1 cellular context compared by ENCODE assay signal in genomic region chr9:37415011-37415719, GRCh38.
TF ChIP-seq lines count a peak whose summit lies in the region.

No MANE protein-coding gene starts in this region.

TF ChIP-seq in HepG2, 621 proteins besides CTCF, POLR2A, EP300 and RAD21 (continued from another document and continues in another):
- no peak for TF ChIP-seq HMGXB3 (CRISPR knock-in tag; IDR thresholded peaks at IDR 0.05; ENCODE audit: borderline replicate concordance)
- TF ChIP-seq TCF12 (IDR thresholded peaks at IDR 0.05), result no peak
- TF ChIP-seq TCF12 (CRISPR knock-in tag; IDR thresholded peaks at IDR 0.05), result no peak
- TF ChIP-seq GATAD1 (CRISPR knock-in tag; IDR thresholded peaks at IDR 0.05), result no peak; the same call in 1 of the 2 replicates
- no peak for TF ChIP-seq KLF9 (CRISPR knock-in tag; IDR thresholded peaks at IDR 0.05; ENCODE audit: low read depth)
- no peak for TF ChIP-seq ZNF296 (CRISPR knock-in tag; conservative IDR thresholded peaks at IDR 0.05)
- no peak for TF ChIP-seq CEBPZ (IDR thresholded peaks at IDR 0.05; ENCODE audit: low read length)
- peak; percentile 71; the same call in 1 of the 2 replicates for TF ChIP-seq SALL1 (CRISPR knock-in tag; IDR thresholded peaks at IDR 0.05)
- no peak for TF ChIP-seq ZNF615 (CRISPR knock-in tag; IDR thresholded peaks at IDR 0.05; ENCODE audit: borderline replicate concordance)
- no peak for TF ChIP-seq FUBP1 (CRISPR knock-in tag; IDR thresholded peaks at IDR 0.05; ENCODE audit: borderline replicate concordance)
- TF ChIP-seq TBX2 (CRISPR knock-in tag; IDR thresholded peaks at IDR 0.05; ENCODE audit: borderline replicate concordance), result no peak
- no peak for TF ChIP-seq NFATC3 (CRISPR knock-in tag; IDR thresholded peaks at IDR 0.05)
- TF ChIP-seq RFXAP (CRISPR knock-in tag; IDR thresholded peaks at IDR 0.05; ENCODE audit: borderline replicate concordance), result no peak
- no peak for TF ChIP-seq ZNF451 (CRISPR knock-in tag; IDR thresholded peaks at IDR 0.05)
- TF ChIP-seq SMARCE1 (IDR thresholded peaks at IDR 0.05; ENCODE audit: borderline replicate concordance), result no peak
- no peak for TF ChIP-seq PRDM15 (CRISPR knock-in tag; IDR thresholded peaks at IDR 0.05)
- peak; percentile 72; the same call in 1 of the 2 replicates for TF ChIP-seq ZNF280D (CRISPR knock-in tag; IDR thresholded peaks at IDR 0.05)
- TF ChIP-seq HNF4G (IDR thresholded peaks at IDR 0.05; ENCODE audit: borderline replicate concordance, low read depth, low read length), result no peak
- TF ChIP-seq HNF4G (CRISPR knock-in tag; IDR thresholded peaks at IDR 0.05; ENCODE audit: borderline replicate concordance, low read depth), result no peak
- TF ChIP-seq ZBTB40 (IDR thresholded peaks at IDR 0.05), result no peak
- no peak for TF ChIP-seq ZBTB40 (CRISPR knock-in tag; IDR thresholded peaks at IDR 0.05)
- no peak for TF ChIP-seq ZNF136 (CRISPR knock-in tag; IDR thresholded peaks at IDR 0.05; ENCODE audit: low read depth)
- TF ChIP-seq ZNF251 (CRISPR knock-in tag; IDR thresholded peaks at IDR 0.05), result no peak
- TF ChIP-seq BCL6 (CRISPR knock-in tag; IDR thresholded peaks at IDR 0.05), result no peak
- TF ChIP-seq DMAP1 (CRISPR knock-in tag; IDR thresholded peaks at IDR 0.05), result no peak
- TF ChIP-seq ZMYM4 (CRISPR knock-in tag; IDR thresholded peaks at IDR 0.05), result peak; percentile 54; the same call in 1 of the 2 replicates
- TF ChIP-seq GATA4 (IDR thresholded peaks at IDR 0.05; ENCODE audit: borderline replicate concordance, low read depth), result no peak
- TF ChIP-seq CC2D1A (CRISPR knock-in tag; IDR thresholded peaks at IDR 0.05), result no peak
- TF ChIP-seq MYC (CRISPR knock-in tag; IDR thresholded peaks at IDR 0.05; ENCODE audit: borderline replicate concordance), result peak; percentile 23; the same call in 1 of the 2 replicates
- no peak for TF ChIP-seq GZF1 (CRISPR knock-in tag; IDR thresholded peaks at IDR 0.05)
- no peak for TF ChIP-seq ZNF678 (CRISPR knock-in tag; IDR thresholded peaks at IDR 0.05)
- TF ChIP-seq RORA (CRISPR knock-in tag; IDR thresholded peaks at IDR 0.05), result no peak
